26 cellular contexts compared by ENCODE assay signal in the genomic region with DNA sequence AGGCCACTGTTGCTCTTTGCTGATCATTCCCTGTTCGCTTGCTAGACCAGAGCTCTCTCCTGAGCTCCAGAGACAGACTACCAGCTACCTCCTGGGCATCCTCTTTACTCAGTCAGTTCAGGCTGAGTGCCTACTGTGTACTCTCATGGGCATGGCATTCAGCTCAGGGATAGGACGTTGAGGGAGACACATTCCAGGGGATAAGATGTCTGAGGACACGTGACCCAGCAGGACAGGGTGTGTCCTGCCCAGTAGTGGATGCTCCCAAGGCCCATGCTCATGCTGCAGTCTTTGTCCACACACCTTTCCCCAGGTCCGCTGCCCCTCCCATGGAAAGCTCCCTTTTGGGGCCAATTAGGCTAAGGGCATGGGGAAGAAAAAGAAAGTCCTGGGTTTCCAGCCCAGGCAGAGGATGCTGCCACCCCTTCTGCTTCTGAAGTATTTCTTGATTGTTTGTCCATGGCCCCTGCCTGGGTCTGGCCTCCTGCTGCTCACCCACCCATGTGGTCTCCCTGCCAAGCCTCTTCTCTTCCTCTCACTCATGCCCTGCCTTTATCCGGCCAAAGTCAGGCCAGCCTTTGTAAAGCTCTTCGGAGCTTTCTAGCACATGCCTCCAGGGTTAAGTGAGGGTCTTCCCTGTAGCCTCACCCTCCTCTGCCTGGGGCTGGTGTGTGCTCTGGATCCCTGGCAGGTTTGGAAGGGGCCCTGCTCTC.
DNase-seq lines count a peak whose midpoint lies in the region; ATAC-seq, FAIRE-seq and TF ChIP-seq lines count a peak whose summit lies in the region.
"Had no signal": no experiment of that assay in that cellular context is flagged by ENCODE, and none has a peak within 500 bp of the region (broad histone marks: within the 10 kb centered on the region; RNA-seq: fewer than 3 reads in every experiment).

No MANE protein-coding gene starts in this region.

- no peak overlapping the region for H3K4me3 ChIP-seq in bronchial epithelial cell (ENCODE audit: low read depth, low read length)
- H3K4me3 ChIP-seq in gastrocnemius medialis: no peak overlapping the region
- H3K4me3 ChIP-seq: BLaER1 treated with 17β-estradiol and CSF1 and Interleukin-3, amounts not matched to agents 10 nM and 100 nM; ovary; PC-9; vagina had no signal

- H3K27ac ChIP-seq in gastrocnemius medialis: no peak overlapping the region
- H3K27ac ChIP-seq: BLaER1 treated with 17β-estradiol and CSF1 and Interleukin-3, amounts not matched to agents 10 nM and 100 nM; ovary; PC-9; vagina had no signal

- ATAC-seq in gastrocnemius medialis (peak; percentile 84 to 87), GM21447 (IDR thresholded peaks at IDR 0.05; ENCODE audit: unreplicated experiment) (no peak)
- ATAC-seq: activated CD8-positive, alpha-beta T cell treated with anti-CD3 and anti-CD28 coated beads, Interleukin-2, amount 10 ng/mL, durations not matched to agents 7 days and 5 days; stimulated activated naive CD8-positive, alpha-beta T cell treated with anti-CD3 and anti-CD28 coated beads, Interleukin-15, amount 100 ng/mL, for 72 hours had no signal

- TF ChIP-seq POLR2A in gastrocnemius medialis (IDR thresholded peaks at IDR 0.05): no peak

- in situ Hi-C loops in gastrocnemius medialis (cut with MboI; ENCODE audit: low sequenced_read_pairs in 4 of 4): no loop called here

- TF ChIP-seq CTCF in bronchial epithelial cell (IDR thresholded peaks at IDR 0.05; ENCODE audit: insufficient read depth, low read length, severe bottlenecking): no peak
- TF ChIP-seq CTCF in gastrocnemius medialis (IDR thresholded peaks at IDR 0.05 in 4 of 5, conservative IDR thresholded peaks at IDR 0.05 in 1 of 5): no peak

- intact Hi-C loops in gastrocnemius medialis (cut with DNase I; ENCODE audit: low total_unique reads): no loop called here

- no peaks in the 10 kb centered on the region for H3K36me3 ChIP-seq in bronchial epithelial cell (ENCODE audit: control insufficient read depth, insufficient read depth, low read length)
- no peaks in the 10 kb centered on the region for H3K36me3 ChIP-seq in gastrocnemius medialis
- H3K36me3 ChIP-seq: BLaER1 treated with 17β-estradiol and CSF1 and Interleukin-3, amounts not matched to agents 10 nM and 100 nM; ovary; vagina had no signal

- peak; percentile 15 for DNase-seq in EH (ENCODE audit: low read depth)
- peak; percentile 26 for DNase-seq in HT1080 (ENCODE audit: low read depth)
- DNase-seq in bronchial epithelial cell (ENCODE audit: low read depth): peak; percentile 26
- DNase-seq in gastrocnemius medialis: peak in 1 of 2 donors; percentile 30
- no peak for DNase-seq in NCI-H1930 (lab: John Stamatoyannopoulos, UW)
- no peak for DNase-seq in NCI-H187 (lab: John Stamatoyannopoulos, UW)
- DNase-seq: activated CD4-positive, alpha-beta T cell treated with anti-CD3 and anti-CD28 coated beads for 4 hours; activated CD8-positive, alpha-beta T cell treated with anti-CD3 and anti-CD28 coated beads, Interleukin-2, amount 10 ng/mL, durations not matched to agents 7 days and 5 days; GDM1; HCEC 1CT; NCI-H1092; NCI-H2029 treated with DMSO at 0.1 percent for 48 hours; NCI-H2227 treated with DMSO at 0.1 percent for 48 hours; NCI-H69; nephron progenitor cell; ovary; PC-9; SHP77; stimulated activated CD4-positive, alpha-beta T cell treated with anti-CD3 and anti-CD28 coated beads, Interleukin-2, amount 100 ng/mL, for 48 hours; stimulated activated naive CD8-positive, alpha-beta T cell treated with anti-CD3 and anti-CD28 coated beads, Interleukin-15, amount 100 ng/mL, for 72 hours; T-helper 2 cell had no signal

- no peak for FAIRE-seq in bronchial epithelial cell (lab: Jason Lieb, UNC)
- FAIRE-seq: colon, endothelial cell of umbilical vein had no signal

- H3K4me1 ChIP-seq in gastrocnemius medialis: no peaks in the 10 kb centered on the region
- H3K4me1 ChIP-seq: BLaER1 treated with 17β-estradiol and CSF1 and Interleukin-3, amounts not matched to agents 10 nM and 100 nM had no signal

- H3K27me3 ChIP-seq in bronchial epithelial cell (ENCODE audit: control insufficient read depth, insufficient read depth, low read length) (no peaks in the 10 kb centered on the region), gastrocnemius medialis (no peaks in the 10 kb centered on the region)
- H3K27me3 ChIP-seq: BLaER1 treated with 17β-estradiol and CSF1 and Interleukin-3, amounts not matched to agents 10 nM and 100 nM; ovary; vagina had no signal

- H3K9me3 ChIP-seq in gastrocnemius medialis: no peaks in the 10 kb centered on the region
- H3K9me3 ChIP-seq: ovary, vagina had no signal

Comparison
In these comparisons a context has a peak if more than half of its experiments do, and no peak if none do; other contexts are left out.
1. DNase-seq: peak in EH (single experiment), HT1080 (single experiment) and bronchial epithelial cell (single experiment); none in NCI-H1930 (0 of 2) and NCI-H187 (0 of 2).